8 cellular contexts compared by ENCODE assay signal in genomic region chr17:69326302-69327059, GRCh38. TPM values are rescaled to one million over a fixed set of nuclear protein-coding genes. Genes with fewer than 3 reads are reported as not detected.
A peak's percentile ranks its signal among the peaks of the same experiment; 100 is the strongest.
DNase-seq lines count a peak whose midpoint lies in the region; ATAC-seq, FAIRE-seq and TF ChIP-seq lines count a peak whose summit lies in the region.

No MANE protein-coding gene starts in this region.

- no peak overlapping the region for H2BK12ac ChIP-seq in neuronal stem cell (ENCODE audit: low read length)

- H3K4me1 ChIP-seq in neuronal stem cell (ENCODE audit: control insufficient read depth in 2 of 2, insufficient read depth in 1 of 2, low read depth in 1 of 2, low read length in 2 of 2), result peaks cover 2 to 6% of the 10 kb centered on the region in 2 donors
- no peaks in the 10 kb centered on the region for H3K4me1 ChIP-seq in SJCRH30

- intact Hi-C loops in activated CD4-positive, alpha-beta memory T cell treated with anti-CD3 and anti-CD28 coated beads for 36 hours (cut with micrococcal nuclease), result loop anchor here (1.0 to 5.0 kb wide), 3 partner anchors 88 to 1332 kb away; partner anchors contain the start of genes MAP2K6 and PRKAR1A

- H3K27me3 ChIP-seq in AG04450 (ENCODE audit: control insufficient read depth, insufficient read depth, low read length) (no peaks in the 10 kb centered on the region), neuronal stem cell (ENCODE audit: control insufficient read depth in 3 of 3, insufficient read depth in 3 of 3, low read depth in 1 of 3, low read length in 3 of 3) (peaks cover 4 to 58% (median 10%) of the 10 kb centered on the region in 3 experiments), SJCRH30 (peaks cover 5% of the 10 kb centered on the region)

- H2AFZ ChIP-seq in neuronal stem cell (ENCODE audit: low read length), result peak overlapping the region; percentile 100

- H2BK15ac ChIP-seq in neuronal stem cell (ENCODE audit: low read length), result peak overlapping the region; percentile 37

- peak overlapping the region; percentile 97 for H3K4me3 Mint-ChIP-seq in activated CD4-positive, alpha-beta memory T cell treated with anti-CD3 and anti-CD28 coated beads for 36 hours

- peak; percentile 21 for FAIRE-seq in GM12892 (lab: Jason Lieb, UNC)

- no peak overlapping the region for H3K27ac ChIP-seq in AG04450 (ENCODE audit: low read depth, low read length)
- no peak overlapping the region for H3K27ac ChIP-seq in neuronal stem cell (replicated peaks; ENCODE audit: low read length)
- no peak overlapping the region for H3K27ac ChIP-seq in SJCRH30

- peaks cover 2% of the 10 kb centered on the region for H3K79me1 ChIP-seq in neuronal stem cell (ENCODE audit: low read depth, low read length)

- WGBS in neuronal stem cell (ENCODE audit: extremely low coverage in 2 of 2, insufficient read length in 2 of 2, insufficient replicate concordance in 1 of 2), 2 donors, result no CpG with 5 or more reads among the region's 54 CpGs

- peak overlapping the region; percentile 99 for H3K4me2 ChIP-seq in neuronal stem cell (ENCODE audit: insufficient read depth, low read length, poor library complexity, severe bottlenecking)

- peaks cover 5% of the 10 kb centered on the region for H3K9me3 Mint-ChIP-seq in activated CD4-positive, alpha-beta memory T cell treated with anti-CD3 and anti-CD28 coated beads for 36 hours

- H3K23ac ChIP-seq in neuronal stem cell (ENCODE audit: low read depth, low read length, poor library complexity), result peak overlapping the region; percentile 65

- H3K4me3 ChIP-seq in AG04450 (ENCODE audit: low read depth, low read length) (peak overlapping the region; percentile 69), fibroblast of villous mesenchyme (ENCODE audit: low read depth, low read length) (peak overlapping the region; percentile 79), neuronal stem cell (ENCODE audit: low read length in 2 of 2) (peak overlapping the region; percentile 50 to 86), SJCRH30 (no peak overlapping the region)

- no peak for TF ChIP-seq POLR2A in GM12892 (IDR thresholded peaks at IDR 0.05; ENCODE audit: low read depth, low read length)

- TF ChIP-seq CTCF in AG04450 (IDR thresholded peaks at IDR 0.05; ENCODE audit: low read depth, low read length) (no peak), fibroblast of villous mesenchyme (IDR thresholded peaks at IDR 0.05; ENCODE audit: insufficient read depth, low read depth, low read length) (no peak)

- no peak overlapping the region for H2BK120ac ChIP-seq in neuronal stem cell (ENCODE audit: low read depth, low read length)

- H3K36me3 Mint-ChIP-seq in activated CD4-positive, alpha-beta memory T cell treated with anti-CD3 and anti-CD28 coated beads for 36 hours, result no peaks in the 10 kb centered on the region

- H3K36me3 ChIP-seq in neuronal stem cell (replicated peaks in 1 of 2; ENCODE audit: control insufficient read depth in 2 of 2, insufficient read depth in 2 of 2, low read length in 2 of 2), result no peaks in the 10 kb centered on the region
- no peaks in the 10 kb centered on the region for H3K36me3 ChIP-seq in SJCRH30

- no peak overlapping the region for H2AK5ac ChIP-seq in neuronal stem cell (ENCODE audit: low read depth, low read length)

- H3K27ac Mint-ChIP-seq in activated CD4-positive, alpha-beta memory T cell treated with anti-CD3 and anti-CD28 coated beads for 36 hours, result peak overlapping the region; percentile 86

- peak; percentile 17 for ATAC-seq in HG03108 (IDR thresholded peaks at IDR 0.05; ENCODE audit: unreplicated experiment)

- H3K14ac ChIP-seq in neuronal stem cell (ENCODE audit: low read length), result peak overlapping the region; percentile 38

- no peak overlapping the region for H3K4ac ChIP-seq in neuronal stem cell (ENCODE audit: low read length)

- POLR2A ChIA-PET in AG04450 (lab: Yijun Ruan, JAX), result interaction anchor here (0.7 kb wide), 1 partner anchor 1328 kb away, joined by 3 read pairs; no protein-coding TSS in a partner anchor
- POLR2A ChIA-PET in activated CD4-positive, alpha-beta memory T cell treated with anti-CD3 and anti-CD28 coated beads for 36 hours (lab: Charles Lee), result interaction anchor here (1.5 kb wide), 1 partner anchor 89 kb away, joined by 4 read pairs; no protein-coding TSS in a partner anchor

- H3K18ac ChIP-seq in neuronal stem cell (ENCODE audit: low read length), result peak overlapping the region; percentile 95

- peak overlapping the region; percentile 82 for H2BK5ac ChIP-seq in neuronal stem cell (ENCODE audit: low read length)

- peaks cover 28% of the 10 kb centered on the region for H3K4me1 Mint-ChIP-seq in activated CD4-positive, alpha-beta memory T cell treated with anti-CD3 and anti-CD28 coated beads for 36 hours (ENCODE audit: low read depth)

- CTCF ChIA-PET in AG04450 (lab: Charles Lee), result interaction anchor here (0.6 to 1.9 kb wide), 3 partner anchors 9 to 198 kb away, joined by 4 to 7 read pairs (median 6); no protein-coding TSS in a partner anchor
- CTCF ChIA-PET in activated CD4-positive, alpha-beta memory T cell treated with anti-CD3 and anti-CD28 coated beads for 36 hours (lab: Charles Lee), result no interaction called here

- peak overlapping the region; percentile 90 for H3K9ac ChIP-seq in neuronal stem cell (ENCODE audit: low read depth, low read length, poor library complexity)

- H3K9me3 ChIP-seq in AG04450 (ENCODE audit: control insufficient read depth, insufficient read depth, low read length), result no peaks in the 10 kb centered on the region
- peaks cover 0 to 22% of the 10 kb centered on the region in 2 donors for H3K9me3 ChIP-seq in neuronal stem cell (replicated peaks in 1 of 2; ENCODE audit: control insufficient read depth in 2 of 2, insufficient read depth in 1 of 2, low read depth in 1 of 2, low read length in 2 of 2)
- H3K9me3 ChIP-seq in SJCRH30 (replicated peaks), result no peaks in the 10 kb centered on the region

- peaks cover 2% of the 10 kb centered on the region for H3K27me3 Mint-ChIP-seq in activated CD4-positive, alpha-beta memory T cell treated with anti-CD3 and anti-CD28 coated beads for 36 hours

- DNase-seq in AG04450 (ENCODE audit: low read depth, low spot score) (no peak), GM12892 (ENCODE audit: insufficient read length) (no peak), fibroblast of villous mesenchyme (ENCODE audit: low read depth) (peak; percentile 36), neuronal stem cell (ENCODE audit: low spot score) (peak; percentile 5), SJCRH30 (no peak), NCI-H2029 (lab: John Stamatoyannopoulos, UW) (no peak)
- DNase-seq in activated CD4-positive, alpha-beta memory T cell treated with anti-CD3 and anti-CD28 coated beads for 36 hours, result peak; percentile 23

- H4K8ac ChIP-seq in neuronal stem cell (ENCODE audit: low read depth, low read length), result no peak overlapping the region

- no peak overlapping the region for H4K91ac ChIP-seq in neuronal stem cell (ENCODE audit: low read depth, low read length, poor library complexity)

RNA-seq across cellular contexts. Expression of gene ABCA5, which starts 0.5 kb away (rescaled TPM):
- 5.0 and 8.1 TPM in 2 replicates for polyA plus RNA-seq in AG04450 (2011; rRNA removed)
- 4.0 and 6.7 TPM in 2 replicates for polyA minus RNA-seq in AG04450 (2011; rRNA and poly(A)+ RNA removed)
- polyA plus RNA-seq in GM12892 (2012; ENCODE audit: missing spikeins), result 44.5 TPM
- total RNA-seq in activated CD4-positive, alpha-beta memory T cell treated with anti-CD3 and anti-CD28 coated beads for 36 hours, result 10 to 100 TPM; 12.8 to 13.0 TPM
- 12.6 and 13.8 TPM in 2 replicates for total RNA-seq in fibroblast of villous mesenchyme
- 3.5 TPM for polyA plus RNA-seq in neuronal stem cell (2013, experiment 1 of 2)
- polyA plus RNA-seq in neuronal stem cell (2013, experiment 2 of 2), result 4.7 TPM
- 0.13 TPM in 1 of 2 replicates, not detected in the other for total RNA-seq in SJCRH30 (2014; rRNA removed; shearing (Covaris generic))

Comparison
In these comparisons a context has a peak if more than half of its experiments do, and no peak if none do; other contexts are left out.
1. DNase-seq: peak in activated CD4-positive, alpha-beta memory T cell treated with anti-CD3 and anti-CD28 coated beads for 36 hours (single experiment), fibroblast of villous mesenchyme (single experiment) and neuronal stem cell (single experiment); none in AG04450 (single experiment), GM12892 (single experiment), SJCRH30 (0 of 2) and NCI-H2029 (single experiment).
2. RNA of gene ABCA5, which starts 0.5 kb away (total RNA-seq): 12.6 to 13.8 TPM in fibroblast of villous mesenchyme and 12.8 to 13.0 TPM in activated CD4-positive, alpha-beta memory T cell treated with anti-CD3 and anti-CD28 coated beads for 36 hours; 0.13 TPM in SJCRH30; every median in the first group is over 10 times any median in the second.